In genomic region chrX:65921363-65921762, GRCh38 we compare ENCODE assay signal across 16 cellular contexts.
"Had no signal": no experiment of that assay in that cellular context is flagged by ENCODE, and none has a peak within 500 bp of the region (broad histone marks: within the 10 kb centered on the region; RNA-seq: fewer than 3 reads in every experiment).

No MANE protein-coding gene starts in this region.

- H3K27me3 ChIP-seq: ascending aorta, tibial artery had no signal

- H3K9me3 ChIP-seq: ascending aorta had no signal

- H3K36me3 Mint-ChIP-seq: immature natural killer cell had no signal

- H3K4me1 ChIP-seq: ascending aorta, tibial artery had no signal

- H3K36me3 ChIP-seq: ascending aorta, tibial artery had no signal

- H3K27ac Mint-ChIP-seq: activated T-helper 1 cell treated with anti-CD3 and anti-CD28 coated beads, Interleukin-12 subunit alpha, Interleukin-12 subunit beta, Interleukin-2, Interleukin-4 antibody, amounts not matched to agents 30 ng/mL and 10 ng/mL and 1 ng/mL, durations not matched to agents 14 hours and 24 hours and 36 hours had no signal

- DNase-seq: activated CD4-positive, alpha-beta T cell treated with anti-CD3 and anti-CD28 coated beads, Interleukin-2, amount 10 ng/mL, durations not matched to agents 7 days and 5 days; foreskin fibroblast; immature natural killer cell; left cardiac atrium; midbrain; naive B cell; nucleus accumbens; posterior cingulate gyrus; retina; stimulated activated CD4-positive, alpha-beta T cell treated with anti-CD3 and anti-CD28 coated beads, Interleukin-2, amount 100 ng/mL, for 48 hours; stimulated activated naive CD4-positive, alpha-beta T cell; T-helper 9 cell; tibial artery had no signal

- H3K4me3 Mint-ChIP-seq: activated CD4-positive, alpha-beta T cell treated with anti-CD3 and anti-CD28 coated beads, Interleukin-2, amount 10 ng/mL, durations not matched to agents 7 days and 5 days; activated T-helper 1 cell treated with anti-CD3 and anti-CD28 coated beads, Interleukin-12 subunit alpha, Interleukin-12 subunit beta, Interleukin-2, Interleukin-4 antibody, amounts not matched to agents 30 ng/mL and 10 ng/mL and 1 ng/mL, durations not matched to agents 14 hours and 24 hours and 36 hours; naive B cell had no signal

- H3K27me3 Mint-ChIP-seq: activated CD4-positive, alpha-beta T cell treated with anti-CD3 and anti-CD28 coated beads, Interleukin-2, amount 10 ng/mL, durations not matched to agents 7 days and 5 days had no signal

- H3K27ac ChIP-seq: ascending aorta, tibial artery had no signal

- H3K4me3 ChIP-seq: ascending aorta, lung, tibial artery had no signal

- ATAC-seq: left cardiac atrium had no signal
